Comparison of ENCODE assay signal across 21 cellular contexts in the genomic region with DNA sequence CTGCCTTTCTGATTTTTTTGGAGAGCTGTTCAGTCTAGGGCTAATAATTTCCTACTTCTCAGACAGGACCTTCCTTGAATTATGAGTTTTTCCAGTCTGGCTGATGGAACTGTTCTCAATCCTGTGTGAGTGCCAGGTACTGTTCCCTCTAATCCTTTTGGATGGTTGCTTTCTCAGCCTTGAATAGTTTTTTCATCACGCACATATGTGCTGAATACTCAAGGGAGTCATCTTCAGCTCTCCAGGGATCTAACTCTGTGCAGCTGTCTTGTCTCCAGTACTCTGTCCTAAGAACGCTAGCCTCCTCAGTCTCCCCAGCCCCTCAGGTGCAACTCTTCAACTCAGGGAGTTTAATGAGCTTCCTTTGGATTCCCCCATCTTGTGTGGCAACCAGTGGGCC.
DNase-seq lines count a peak whose midpoint lies in the region; ATAC-seq lines count a peak whose summit lies in the region.
"Had no signal": no experiment of that assay in that cellular context is flagged by ENCODE, and none has a peak within 500 bp of the region (broad histone marks: within the 10 kb centered on the region; RNA-seq: fewer than 3 reads in every experiment).

No MANE protein-coding gene starts in this region.

- intact Hi-C loops in left ventricle myocardium superior (cut with micrococcal nuclease): no loop called here

- no peak overlapping the region for H3K4me3 ChIP-seq in skeletal muscle cell (ENCODE audit: low read depth, low read length)
- H3K4me3 ChIP-seq: K562, thyroid gland had no signal

- ATAC-seq in left ventricle myocardium superior: peak; percentile 97
- ATAC-seq in GM18870 (IDR thresholded peaks at IDR 0.05; ENCODE audit: unreplicated experiment): no peak
- no peak for ATAC-seq in HG03095 (IDR thresholded peaks at IDR 0.05; ENCODE audit: unreplicated experiment)
- ATAC-seq: K562; naive thymus-derived CD8-positive, alpha-beta T cell; SK-N-SH treated with all-trans-retinoic acid at 6 μM for 48 hours had no signal

- peak; percentile 32 for DNase-seq in GM04504 (ENCODE audit: low read depth)
- peak; percentile 30 for DNase-seq in NCI-H69 (lab: John Stamatoyannopoulos, UW)
- no peak for DNase-seq in left ventricle myocardium superior
- DNase-seq in skeletal muscle cell (ENCODE audit: low read depth): peak; percentile 66
- DNase-seq in T-helper 1 cell: no peak
- DNase-seq: activated CD4-positive, alpha-beta T cell treated with anti-CD3 and anti-CD28 coated beads, Interleukin-2, amount 10 ng/mL, durations not matched to agents 7 days and 5 days; activated CD8-positive, alpha-beta memory T cell treated with anti-CD3 and anti-CD28 coated beads, Interleukin-2, amount 50 U/mL, for 4 hours; CD4-positive, alpha-beta T cell; DMS 273 treated with DMSO at 0.1 percent for 48 hours; left cardiac atrium; mesenchymal stem cell; MM.1S; naive thymus-derived CD8-positive, alpha-beta T cell; NCI-H1417; NCI-H510A; stimulated activated naive CD4-positive, alpha-beta T cell treated with Interleukin-2 at 50 U/mL for 16 hours; thyroid gland had no signal

Comparison
In these comparisons a context has a peak if more than half of its experiments do, and no peak if none do; other contexts are left out.
1. DNase-seq: peak in GM04504 (single experiment), NCI-H69 (single experiment) and skeletal muscle cell (single experiment); none in left ventricle myocardium superior (single experiment) and T-helper 1 cell (0 of 5).